In the genomic region with DNA sequence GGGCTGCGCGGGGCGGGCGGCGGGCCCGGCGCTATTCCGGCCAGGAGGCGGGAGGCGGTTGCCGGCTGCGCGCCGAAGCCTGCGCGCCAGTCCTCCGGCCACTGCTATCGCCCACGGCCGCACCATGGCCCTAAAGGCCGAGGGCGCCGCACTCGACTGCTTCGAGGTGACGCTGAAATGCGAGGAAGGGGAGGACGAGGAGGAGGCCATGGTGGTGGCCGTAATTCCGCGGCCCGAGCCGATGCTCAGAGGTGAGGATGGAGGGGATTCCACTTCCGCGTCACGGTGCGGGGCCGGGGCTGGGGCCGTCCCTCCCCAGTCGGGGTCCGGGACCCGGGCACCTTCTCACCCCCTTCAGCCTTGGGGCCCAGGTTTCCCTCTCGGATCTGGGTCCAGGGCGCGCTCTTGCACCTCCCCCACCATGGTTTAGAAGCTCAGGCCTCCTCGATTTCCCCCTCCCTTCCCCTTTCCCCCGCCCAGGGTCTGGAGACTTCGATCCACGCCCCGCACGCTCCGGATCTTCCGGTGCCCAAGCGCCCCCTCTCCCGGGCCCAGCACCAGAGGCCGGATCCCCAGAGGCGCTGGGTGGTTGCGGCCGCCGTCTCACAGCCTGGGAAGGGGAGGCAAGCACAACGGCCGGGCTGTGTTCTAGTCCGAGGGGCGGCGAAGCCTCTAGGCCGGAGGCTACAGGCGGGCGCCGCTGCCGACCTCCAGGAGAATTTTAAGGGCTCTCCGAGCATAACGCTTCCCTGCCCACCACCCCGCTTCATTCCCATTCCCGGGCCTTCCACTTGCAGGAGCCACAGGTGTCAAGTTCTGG, we compare ENCODE assay signal across 8 cellular contexts. TPM values are rescaled to one million over a fixed set of nuclear protein-coding genes. Genes with fewer than 3 reads are reported as not detected.
DNase-seq lines count a peak whose midpoint lies in the region; TF ChIP-seq lines count a peak whose summit lies in the region.

No MANE protein-coding gene starts in this region.

- H3K9me3 ChIP-seq in endodermal cell (ENCODE audit: control insufficient read depth, low read length): no peaks in the 10 kb centered on the region
- H3K9me3 ChIP-seq in mesenchymal stem cell (ENCODE audit: control insufficient read depth, low read length): no peaks in the 10 kb centered on the region

- peak overlapping the region; percentile 15 for H2BK5ac ChIP-seq in mesenchymal stem cell (ENCODE audit: low read depth, low read length, poor library complexity, severe bottlenecking)

- no peak overlapping the region for H2AK5ac ChIP-seq in mesenchymal stem cell (ENCODE audit: low read length, severe bottlenecking)

- H3K27ac ChIP-seq in endodermal cell (ENCODE audit: low read depth, low read length) (peak overlapping the region; percentile 72), mesenchymal stem cell (ENCODE audit: low read length, poor library complexity, severe bottlenecking) (peak overlapping the region; percentile 12)

- H3K4ac ChIP-seq in mesenchymal stem cell (ENCODE audit: low read depth in 1 of 2, low read length in 2 of 2): peak overlapping the region; percentile 69 to 72

- 0% methylated on average over 28 to 74 of the region's 74 CpGs for WGBS in endodermal cell (ENCODE audit: insufficient coverage in 1 of 2, insufficient read length in 1 of 2), 2 experiments
- under 1% methylated on average over 63 of the region's 74 CpGs for WGBS in mesenchymal stem cell

- H4K8ac ChIP-seq in mesenchymal stem cell (ENCODE audit: low read length): peak overlapping the region; percentile 70

- peak overlapping the region; percentile 86 for H3K4me2 ChIP-seq in mesenchymal stem cell (ENCODE audit: low read length, poor library complexity, severe bottlenecking)

- peak; percentile 71 for DNase-seq in NCI-H2227 (lab: John Stamatoyannopoulos, UW; ENCODE audit: unreplicated experiment)
- no peak for DNase-seq in NCI-H2227 treated with DMSO at 0.1 percent for 48 hours (lab: John Stamatoyannopoulos, UW)
- no peak for DNase-seq in HFFc6
- peak; percentile 61 for DNase-seq in NCI-H1092 (lab: John Stamatoyannopoulos, UW)
- DNase-seq in activated CD4-positive, alpha-beta memory T cell treated with anti-CD3 and anti-CD28 coated beads for 36 hours: peak; percentile 61
- DNase-seq in endodermal cell: peak; percentile 75
- peak; percentile 67 for DNase-seq in mesenchymal stem cell

- POLR2A ChIA-PET in activated CD4-positive, alpha-beta memory T cell treated with anti-CD3 and anti-CD28 coated beads for 36 hours (lab: Charles Lee): interaction anchor here (0.7 to 1.5 kb wide), 2 partner anchors 45 to 172 kb away, joined by 3 to 4 read pairs; a partner anchor contains a TSS

- H3K36me3 Mint-ChIP-seq in HFFc6 (ENCODE audit: low read depth): peaks cover 14% of the 10 kb centered on the region
- peaks cover 20% of the 10 kb centered on the region for H3K36me3 Mint-ChIP-seq in activated CD4-positive, alpha-beta memory T cell treated with anti-CD3 and anti-CD28 coated beads for 36 hours
- peaks cover 35% of the 10 kb centered on the region for H3K36me3 Mint-ChIP-seq in endodermal cell (ENCODE audit: low read depth)
- peaks cover 27% of the 10 kb centered on the region for H3K36me3 Mint-ChIP-seq in stimulated activated naive CD8-positive, alpha-beta T cell treated with anti-CD3 and anti-CD28 coated beads, Interleukin-15, Interleukin-2, amounts not matched to agents 100 ng/mL and 50 ng/mL, for 24 hours (ENCODE audit: low read depth)

- intact Hi-C loops in activated CD4-positive, alpha-beta memory T cell treated with anti-CD3 and anti-CD28 coated beads for 36 hours (cut with micrococcal nuclease): loop anchor here (5.0 kb wide), 2 partner anchors 46 to 141 kb away; a partner anchor contains a TSS

- peak overlapping the region; percentile 87 for H3K4me3 ChIP-seq in endodermal cell (ENCODE audit: low read length)
- peak overlapping the region; percentile 86 to 96 for H3K4me3 ChIP-seq in mesenchymal stem cell (ENCODE audit: insufficient read depth in 1 of 2, low read depth in 1 of 2, low read length in 2 of 2)

- H3K9me3 Mint-ChIP-seq in HFFc6: no peaks in the 10 kb centered on the region
- no peaks in the 10 kb centered on the region for H3K9me3 Mint-ChIP-seq in activated CD4-positive, alpha-beta memory T cell treated with anti-CD3 and anti-CD28 coated beads for 36 hours
- H3K9me3 Mint-ChIP-seq in endodermal cell: no peaks in the 10 kb centered on the region
- no peaks in the 10 kb centered on the region for H3K9me3 Mint-ChIP-seq in stimulated activated naive CD8-positive, alpha-beta T cell treated with anti-CD3 and anti-CD28 coated beads, Interleukin-15, Interleukin-2, amounts not matched to agents 100 ng/mL and 50 ng/mL, for 24 hours

- H3K9ac ChIP-seq in endodermal cell (ENCODE audit: extremely low read depth, low read length, poor library complexity, severe bottlenecking): peak overlapping the region; percentile 73
- H3K9ac ChIP-seq in mesenchymal stem cell (ENCODE audit: low read length): peak overlapping the region; percentile 91

- CTCF ChIA-PET in activated CD4-positive, alpha-beta memory T cell treated with anti-CD3 and anti-CD28 coated beads for 36 hours (lab: Charles Lee): interaction anchor here (0.7 to 1.0 kb wide), 3 partner anchors 24 to 132 kb away, joined by 3 to 5 read pairs (median 3); a partner anchor contains a TSS

- peak overlapping the region in 1 of 2 experiments; percentile 2 for H3K23ac ChIP-seq in mesenchymal stem cell (ENCODE audit: low read length in 2 of 2)

- H3K4me1 ChIP-seq in endodermal cell (ENCODE audit: control insufficient read depth, insufficient read depth, low read length): peaks cover 4% of the 10 kb centered on the region
- peaks cover 6% of the 10 kb centered on the region for H3K4me1 ChIP-seq in mesenchymal stem cell (ENCODE audit: control insufficient read depth, insufficient read depth, low read depth, low read length)

- H2BK120ac ChIP-seq in mesenchymal stem cell (ENCODE audit: low read depth, low read length): no peak overlapping the region

- H3K36me3 ChIP-seq in endodermal cell (ENCODE audit: control insufficient read depth, insufficient read depth, low read length) (peaks cover 39% of the 10 kb centered on the region), mesenchymal stem cell (ENCODE audit: control insufficient read depth in 1 of 2, insufficient read depth in 2 of 2, low read depth in 1 of 2, low read length in 2 of 2) (peaks cover 23 to 29% of the 10 kb centered on the region in 2 experiments)

- peak overlapping the region; percentile 71 for H4K91ac ChIP-seq in mesenchymal stem cell (ENCODE audit: low read length)

- TF ChIP-seq CTCF in HFFc6 (IDR thresholded peaks at IDR 0.05): no peak; the same call in 1 of the 2 replicates
- TF ChIP-seq CTCF in endodermal cell (conservative IDR thresholded peaks at IDR 0.05): no peak

- H2BK12ac ChIP-seq in mesenchymal stem cell (ENCODE audit: low read length in 2 of 2): no peak overlapping the region

- peak overlapping the region; percentile 74 to 85 for H3K18ac ChIP-seq in mesenchymal stem cell (ENCODE audit: low read depth in 1 of 2, low read length in 2 of 2)

- H3K4me1 Mint-ChIP-seq in HFFc6 (ENCODE audit: low read depth) (peaks cover 39% of the 10 kb centered on the region), endodermal cell (peaks cover 26% of the 10 kb centered on the region)
- peaks cover 26% of the 10 kb centered on the region for H3K4me1 Mint-ChIP-seq in activated CD4-positive, alpha-beta memory T cell treated with anti-CD3 and anti-CD28 coated beads for 36 hours (ENCODE audit: low read depth)
- peaks cover 26% of the 10 kb centered on the region for H3K4me1 Mint-ChIP-seq in stimulated activated naive CD8-positive, alpha-beta T cell treated with anti-CD3 and anti-CD28 coated beads, Interleukin-15, Interleukin-2, amounts not matched to agents 100 ng/mL and 50 ng/mL, for 24 hours (ENCODE audit: low read depth)

- H3K79me1 ChIP-seq in mesenchymal stem cell (replicated peaks; ENCODE audit: low read length, poor library complexity, severe bottlenecking): peaks cover 17% of the 10 kb centered on the region

- H3K27me3 Mint-ChIP-seq in HFFc6 (ENCODE audit: insufficient read depth) (no peaks in the 10 kb centered on the region; the same call in 1 of the 2 replicates), endodermal cell (ENCODE audit: insufficient read depth) (no peaks in the 10 kb centered on the region)
- no peaks in the 10 kb centered on the region for H3K27me3 Mint-ChIP-seq in activated CD4-positive, alpha-beta memory T cell treated with anti-CD3 and anti-CD28 coated beads for 36 hours
- peaks cover 7% of the 10 kb centered on the region for H3K27me3 Mint-ChIP-seq in stimulated activated naive CD8-positive, alpha-beta T cell treated with anti-CD3 and anti-CD28 coated beads, Interleukin-15, Interleukin-2, amounts not matched to agents 100 ng/mL and 50 ng/mL, for 24 hours

- peak overlapping the region in 1 of 2 experiments; percentile 99 for H3K14ac ChIP-seq in mesenchymal stem cell (ENCODE audit: low read length in 2 of 2)

- H3K4me3 Mint-ChIP-seq in HFFc6: peak overlapping the region; percentile 92
- peak overlapping the region; percentile 79 for H3K4me3 Mint-ChIP-seq in activated CD4-positive, alpha-beta memory T cell treated with anti-CD3 and anti-CD28 coated beads for 36 hours
- H3K4me3 Mint-ChIP-seq in endodermal cell: peak overlapping the region; percentile 83
- peak overlapping the region; percentile 85 for H3K4me3 Mint-ChIP-seq in stimulated activated naive CD8-positive, alpha-beta T cell treated with anti-CD3 and anti-CD28 coated beads, Interleukin-15, Interleukin-2, amounts not matched to agents 100 ng/mL and 50 ng/mL, for 24 hours

- H2AFZ ChIP-seq in mesenchymal stem cell (ENCODE audit: low read depth, low read length): peak overlapping the region; percentile 1

- H3K27ac Mint-ChIP-seq in HFFc6: peak overlapping the region; percentile 57
- no peak overlapping the region for H3K27ac Mint-ChIP-seq in activated CD4-positive, alpha-beta memory T cell treated with anti-CD3 and anti-CD28 coated beads for 36 hours
- H3K27ac Mint-ChIP-seq in endodermal cell: peak overlapping the region; percentile 72
- peak overlapping the region; percentile 45 for H3K27ac Mint-ChIP-seq in stimulated activated naive CD8-positive, alpha-beta T cell treated with anti-CD3 and anti-CD28 coated beads, Interleukin-15, Interleukin-2, amounts not matched to agents 100 ng/mL and 50 ng/mL, for 24 hours

- peak overlapping the region; percentile 62 for H2BK15ac ChIP-seq in mesenchymal stem cell (ENCODE audit: low read depth, poor library complexity, severe bottlenecking)

- no peaks in the 10 kb centered on the region for H3K27me3 ChIP-seq in endodermal cell (ENCODE audit: control insufficient read depth, insufficient read depth, low read length, poor library complexity, severe bottlenecking)
- H3K27me3 ChIP-seq in mesenchymal stem cell (ENCODE audit: control insufficient read depth in 1 of 2, insufficient read depth in 1 of 2, low read length in 2 of 2): no peaks in the 10 kb centered on the region

RNA-seq across cellular contexts. Expression of a gene that starts 0.5 kb away (rescaled TPM):
- total RNA-seq in HFFc6 (2021; fragmentation: NEBNext Ultra II Directional; extraction: Animal tissue kit (Norgen Biotek cat#: 25700)): 10 to 100 TPM; 24.7 to 31.7 (median 29.5) TPM
- 10 to 100 TPM; 27.9 to 29.3 TPM for total RNA-seq in activated CD4-positive, alpha-beta memory T cell treated with anti-CD3 and anti-CD28 coated beads for 36 hours
- total RNA-seq in endodermal cell: 100 to 1,000 TPM in 1 of 2 donors, 10 to 100 TPM in 1; 96.1 to 103 TPM
- 59.8 TPM for polyA plus RNA-seq in endodermal cell (2013, experiment 1 of 2)
- 60.2 TPM for polyA plus RNA-seq in endodermal cell (2013, experiment 2 of 2)
- 35.3 TPM for polyA plus RNA-seq in mesenchymal stem cell (2013, experiment 1 of 2)
- polyA plus RNA-seq in mesenchymal stem cell (2013, experiment 2 of 2): 35.1 TPM

RNA-seq across cellular contexts. Expression of a gene that starts 25.1 kb away (rescaled TPM):
- total RNA-seq in HFFc6 (2021; fragmentation: NEBNext Ultra II Directional; extraction: Animal tissue kit (Norgen Biotek cat#: 25700)): 10 to 100 TPM; 26.4 to 29.9 (median 27.9) TPM
- total RNA-seq in activated CD4-positive, alpha-beta memory T cell treated with anti-CD3 and anti-CD28 coated beads for 36 hours: 10 to 100 TPM; 20.0 to 29.0 TPM
- total RNA-seq in endodermal cell: 10 to 100 TPM; 39.7 to 39.8 TPM
- 26.6 TPM for polyA plus RNA-seq in endodermal cell (2013, experiment 1 of 2)
- polyA plus RNA-seq in endodermal cell (2013, experiment 2 of 2): 27.3 TPM
- 20.0 TPM for polyA plus RNA-seq in mesenchymal stem cell (2013, experiment 1 of 2)
- 19.8 TPM for polyA plus RNA-seq in mesenchymal stem cell (2013, experiment 2 of 2)

RNA-seq across cellular contexts. Expression of a gene that starts 45.2 kb away (rescaled TPM):
- total RNA-seq in HFFc6 (2021; fragmentation: NEBNext Ultra II Directional; extraction: Animal tissue kit (Norgen Biotek cat#: 25700)): 10 to 100 TPM; 18.4 to 21.0 (median 19.5) TPM
- total RNA-seq in activated CD4-positive, alpha-beta memory T cell treated with anti-CD3 and anti-CD28 coated beads for 36 hours: 1 to 10 TPM; 1.3 to 1.5 TPM
- total RNA-seq in endodermal cell: 10 to 100 TPM; 31.9 to 38.0 TPM
- 40.9 TPM for polyA plus RNA-seq in endodermal cell (2013, experiment 1 of 2)
- 38.5 TPM for polyA plus RNA-seq in endodermal cell (2013, experiment 2 of 2)
- polyA plus RNA-seq in mesenchymal stem cell (2013, experiment 1 of 2): 15.0 TPM
- polyA plus RNA-seq in mesenchymal stem cell (2013, experiment 2 of 2): 15.0 TPM

Comparison
In these comparisons a context has a peak if more than half of its experiments do, and no peak if none do; other contexts are left out.
1. DNase-seq: peak in NCI-H2227 (single experiment), NCI-H1092 (single experiment), activated CD4-positive, alpha-beta memory T cell treated with anti-CD3 and anti-CD28 coated beads for 36 hours (single experiment), endodermal cell (single experiment) and mesenchymal stem cell (single experiment); none in NCI-H2227 treated with DMSO at 0.1 percent for 48 hours (single experiment) and HFFc6 (single experiment).
2. RNA of a gene that starts 45.2 kb away (total RNA-seq): 31.9 to 38.0 TPM in endodermal cell and 18.4 to 21.0 TPM in HFFc6; 1.3 to 1.5 TPM in activated CD4-positive, alpha-beta memory T cell treated with anti-CD3 and anti-CD28 coated beads for 36 hours; every median in the first group is over 4 times any median in the second.
3. Peak in every context shown above with its lines, with median percentiles within 50 percentile points of each other: H3K4me3 Mint-ChIP-seq.